ENCODE assay signal across 8 cellular contexts in the genomic region with DNA sequence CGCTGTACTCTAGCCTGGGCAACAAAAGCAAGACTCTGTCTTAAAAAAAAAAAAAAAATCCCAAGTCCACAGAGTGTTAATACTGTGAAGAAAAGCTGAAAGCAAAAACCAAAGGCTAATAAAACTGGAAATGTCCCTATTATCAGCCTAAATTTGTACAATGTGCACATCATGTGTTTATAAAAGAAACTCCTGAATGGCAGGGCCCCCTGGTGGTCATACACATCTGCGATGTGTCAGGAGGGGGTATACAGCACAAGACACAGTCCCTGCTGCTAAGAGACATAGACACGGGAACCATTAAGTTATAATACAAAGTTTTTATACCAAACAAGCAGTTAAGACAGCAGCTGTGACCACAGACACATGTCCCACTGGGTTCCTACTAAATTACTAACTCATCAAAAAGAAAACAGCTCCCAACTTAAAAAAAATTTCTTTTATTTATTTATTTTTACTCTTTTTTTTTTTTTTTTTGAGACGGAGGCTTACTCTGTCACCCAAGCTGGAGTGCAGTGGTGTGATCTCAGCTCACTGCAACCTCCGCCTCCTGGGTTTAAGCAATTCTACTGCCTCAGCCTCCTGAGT. TPM values are rescaled to one million over a fixed set of nuclear protein-coding genes. Genes with fewer than 3 reads are reported as not detected.
A peak's percentile ranks its signal among the peaks of the same experiment; 100 is the strongest.
DNase-seq lines count a peak whose midpoint lies in the region; ATAC-seq and TF ChIP-seq lines count a peak whose summit lies in the region.

No MANE protein-coding gene starts in this region.

- TF ChIP-seq CTCF in GM12874 (IDR thresholded peaks at IDR 0.05; ENCODE audit: insufficient read depth, low read depth, low read length): peak; percentile 68
- peak; percentile 82 for TF ChIP-seq CTCF in PC-3 (conservative IDR thresholded peaks at IDR 0.05; ENCODE audit: low read depth, low read length)
- peak; percentile 68 to 85 (median 80) for TF ChIP-seq CTCF in esophagus squamous epithelium (IDR thresholded peaks at IDR 0.05)
- peak; percentile 71 for TF ChIP-seq CTCF in neural cell (IDR thresholded peaks at IDR 0.05; ENCODE audit: poor library complexity, severe bottlenecking)

- H3K4me2 ChIP-seq in PC-3 (ENCODE audit: low read length) (no peak overlapping the region), neural cell (ENCODE audit: low read length) (no peak overlapping the region)

- CTCF ChIA-PET in PC-3 (lab: Charles Lee): interaction anchor here (0.6 to 0.7 kb wide), 3 partner anchors 100 to 221 kb away, joined by 3 to 11 read pairs (median 6); no protein-coding TSS in a partner anchor

- no peak overlapping the region for H2AFZ ChIP-seq in PC-3 (ENCODE audit: low read length)
- no peak overlapping the region for H2AFZ ChIP-seq in neural cell (ENCODE audit: low read depth, low read length)

- TF ChIP-seq EP300 in neural cell (conservative IDR thresholded peaks at IDR 0.05; ENCODE audit: poor library complexity, severe bottlenecking): no peak

- intact Hi-C loops in PC-3 (cut with micrococcal nuclease) (loop anchor here (1.0 kb wide), 3 partner anchors 66 to 173 kb away; no protein-coding TSS in a partner anchor), esophagus squamous epithelium (cut with DNase I) (loop anchor here (5.0 to 10.0 kb wide), 2 partner anchors 67 to 174 kb away; a partner anchor contains a TSS)

- H3K4me3 ChIP-seq in PC-3 (ENCODE audit: low read length) (no peak overlapping the region), esophagus squamous epithelium (no peak overlapping the region), neural cell (ENCODE audit: low read length) (no peak overlapping the region)

- WGBS in esophagus squamous epithelium, 2 donors: 42 to 53% methylated on average over 5 of the region's 5 CpGs

- TF ChIP-seq POLR2A in esophagus squamous epithelium (IDR thresholded peaks at IDR 0.05): no peak

- DNase-seq in HS-27A (ENCODE audit: low read depth): peak; percentile 48
- peak; percentile 84 for DNase-seq in PC-3
- peak; percentile 58 for DNase-seq in activated T-cell treated with anti-CD3 and anti-CD28 coated beads for 48 hours (ENCODE audit: low read depth)
- peak; percentile 33 for DNase-seq in esophagus squamous epithelium (lab: John Stamatoyannopoulos, UW)
- DNase-seq in stromal cell of bone marrow (ENCODE audit: low read depth): peak; percentile 70

- TF ChIP-seq RAD21 in neural cell (conservative IDR thresholded peaks at IDR 0.05): peak; percentile 75

- H3K9ac ChIP-seq in PC-3 (ENCODE audit: low read length): no peak overlapping the region
- H3K9ac ChIP-seq in neural cell (ENCODE audit: low read length): no peak overlapping the region

- H3K9me2 ChIP-seq in PC-3 (replicated peaks; ENCODE audit: low read length): no peaks in the 10 kb centered on the region
- H3K9me2 ChIP-seq in neural cell (ENCODE audit: insufficient read depth, low read length): no peaks in the 10 kb centered on the region

- H3K27me3 ChIP-seq in PC-3 (ENCODE audit: low read length) (no peaks in the 10 kb centered on the region), esophagus squamous epithelium (no peaks in the 10 kb centered on the region), neural cell (ENCODE audit: insufficient read depth, low read depth, low read length) (no peaks in the 10 kb centered on the region)

- H3K9me3 ChIP-seq in PC-3 (ENCODE audit: low read length) (no peaks in the 10 kb centered on the region), esophagus squamous epithelium (no peaks in the 10 kb centered on the region), neural cell (ENCODE audit: low read length) (no peaks in the 10 kb centered on the region)

- H3K27ac ChIP-seq in PC-3 (ENCODE audit: low read length) (no peak overlapping the region), esophagus squamous epithelium (peak overlapping the region in 1 of 4 donors; percentile 55), neural cell (ENCODE audit: low read length) (no peak overlapping the region)

- no peaks in the 10 kb centered on the region for H3F3A ChIP-seq in PC-3 (ENCODE audit: low read length, unreplicated experiment)
- no peaks in the 10 kb centered on the region for H3F3A ChIP-seq in neural cell (ENCODE audit: insufficient read depth, low read length, poor library complexity, severe bottlenecking)

- H4K20me1 ChIP-seq in PC-3 (ENCODE audit: low read length) (no peaks in the 10 kb centered on the region), neural cell (ENCODE audit: insufficient read depth) (no peaks in the 10 kb centered on the region)

- POLR2A ChIA-PET in PC-3 (lab: Charles Lee; ENCODE audit: unreplicated experiment): interaction anchor here (0.5 kb wide), 1 partner anchor 69 kb away, joined by 3 read pairs; no protein-coding TSS in a partner anchor

- no peaks in the 10 kb centered on the region for H3K79me2 ChIP-seq in PC-3 (ENCODE audit: low read length)
- H3K79me2 ChIP-seq in neural cell (replicated peaks; ENCODE audit: insufficient read depth, low read length): no peaks in the 10 kb centered on the region

- BruUV-seq in PC-3 (replicated peaks; lab: Mats Ljungman, UMichigan): no TSS peak

- H3K36me3 ChIP-seq in PC-3 (ENCODE audit: low read depth, low read length): peaks cover 8% of the 10 kb centered on the region; the same call in 1 of the 2 replicates
- H3K36me3 ChIP-seq in esophagus squamous epithelium: peaks cover 14 to 78% (median 19%) of the 10 kb centered on the region in 3 donors
- no peaks in the 10 kb centered on the region for H3K36me3 ChIP-seq in neural cell (ENCODE audit: insufficient read depth, low read length)

- H3K4me1 ChIP-seq in PC-3 (ENCODE audit: insufficient read depth, low read length): peaks cover 13% of the 10 kb centered on the region
- H3K4me1 ChIP-seq in esophagus squamous epithelium: peaks cover 18 to 50% (median 23%) of the 10 kb centered on the region in 3 donors

- ATAC-seq in PC-3: peak; percentile 89
- no peak for ATAC-seq in HG03457 (IDR thresholded peaks at IDR 0.05; ENCODE audit: unreplicated experiment)

TF ChIP-seq in neural cell, 6 proteins besides CTCF, POLR2A, EP300 and RAD21:
- TF ChIP-seq SMC3 (conservative IDR thresholded peaks at IDR 0.05; ENCODE audit: poor library complexity) (peak; percentile 82), POLR2AphosphoS5 (IDR thresholded peaks at IDR 0.05) (no peak)
TF ChIP-seq in neural cell: peak in this region for 1.

RNA-seq across cellular contexts. Expression of a gene that starts 31.0 kb away (rescaled TPM):
- total RNA-seq in PC-3 (2014; rRNA removed): 80.6 and 94.1 TPM in 2 replicates
- total RNA-seq in esophagus squamous epithelium: 100 to 1,000 TPM in 2 of 4 donors, 10 to 100 TPM in 2; 60.7 to 155 (median 103) TPM
- 84.7 and 102 TPM in 2 replicates for polyA plus RNA-seq in neural cell
- 100 and 103 TPM in 2 replicates for polyA minus RNA-seq in neural cell

Comparison
In these comparisons a context has a peak if more than half of its experiments do, and no peak if none do; other contexts are left out.
1. DNase-seq: peak in every context shown above with its lines; median percentile 84 in PC-3; 70 in stromal cell of bone marrow; 58 in activated T-cell treated with anti-CD3 and anti-CD28 coated beads for 48 hours; 48 in HS-27A; 33 in esophagus squamous epithelium.